ENCODE assay signal across 20 cellular contexts in the genomic region with DNA sequence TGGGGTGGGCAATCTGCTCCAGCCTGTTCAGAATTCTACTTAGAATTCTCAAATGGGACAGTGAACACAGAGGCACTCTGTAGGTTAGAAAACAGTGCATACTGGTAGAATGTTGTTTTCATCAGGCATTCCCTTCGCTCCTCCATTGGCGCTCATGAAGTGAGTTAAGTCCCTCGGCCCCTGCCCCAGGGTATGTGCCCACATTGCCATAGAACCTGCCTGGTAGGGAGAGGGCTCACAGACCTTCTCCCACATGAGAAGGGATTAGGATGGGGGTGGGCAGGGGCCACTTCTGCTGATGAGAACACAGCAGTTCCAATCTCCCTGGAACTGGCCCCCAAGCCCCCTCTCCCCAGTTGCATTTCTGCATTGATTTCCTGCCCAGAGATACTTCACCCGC.
DNase-seq lines count a peak whose midpoint lies in the region; ATAC-seq, FAIRE-seq and TF ChIP-seq lines count a peak whose summit lies in the region.
"Had no signal": no experiment of that assay in that cellular context is flagged by ENCODE, and none has a peak within 500 bp of the region (broad histone marks: within the 10 kb centered on the region; RNA-seq: fewer than 3 reads in every experiment).

No MANE protein-coding gene starts in this region.

- intact Hi-C loops in sigmoid colon (cut with DNase I) = no loop called here
- intact Hi-C loops in HepG2 (cut with micrococcal nuclease; ENCODE audit: unreplicated experiment) = no loop called here

- no peak for TF ChIP-seq RAD21 in HepG2 (CRISPR knock-in tag; IDR thresholded peaks at IDR 0.05)

- no peaks in the 10 kb centered on the region for H3K9me2 ChIP-seq in hepatocyte (replicated peaks; ENCODE audit: insufficient read depth)

- peak overlapping the region; percentile 92 for H3K27ac ChIP-seq in BLaER1
- peak overlapping the region; percentile 90 for H3K27ac ChIP-seq in RWPE1
- H3K27ac ChIP-seq in hepatocyte = peak overlapping the region; percentile 58
- H3K27ac ChIP-seq in sigmoid colon = peak overlapping the region in 2 of 4 donors; percentile 46 to 65
- H3K27ac ChIP-seq in HepG2 (ENCODE audit: extremely low read length, insufficient read depth, low read length) = no peak overlapping the region
- H3K27ac ChIP-seq: parathyroid adenoma, right lobe of liver, thoracic aorta had no signal

- POLR2A ChIA-PET in RWPE1 (lab: Yijun Ruan, JAX; ENCODE audit: low non-redundant PET) (no interaction called here), HepG2 (lab: Yijun Ruan, JAX) (no interaction called here)

- TF ChIP-seq POLR2A in sigmoid colon (IDR thresholded peaks at IDR 0.05) = no peak
- no peak for TF ChIP-seq POLR2A in HepG2 (IDR thresholded peaks at IDR 0.05; ENCODE audit: insufficient read depth in 1 of 2, low read depth in 2 of 2, low read length in 2 of 2)

- H4K20me1 ChIP-seq in BLaER1 = no peaks in the 10 kb centered on the region
- no peaks in the 10 kb centered on the region for H4K20me1 ChIP-seq in hepatocyte (ENCODE audit: insufficient read depth, poor library complexity, severe bottlenecking)
- no peaks in the 10 kb centered on the region for H4K20me1 ChIP-seq in HepG2 (ENCODE audit: insufficient read depth, low read length)

- H3K27me3 ChIP-seq in BLaER1 (no peaks in the 10 kb centered on the region), hepatocyte (no peaks in the 10 kb centered on the region), sigmoid colon (no peaks in the 10 kb centered on the region), HepG2 (ENCODE audit: control insufficient read depth in 1 of 2, insufficient read depth in 2 of 2, low read length in 2 of 2) (peaks cover 0 to 26% of the 10 kb centered on the region in 2 experiments; a peak in 1 of 5 replicates)
- H3K27me3 ChIP-seq: right lobe of liver had no signal

- H3K4me2 ChIP-seq in BLaER1 (peak overlapping the region; percentile 95), hepatocyte (no peak overlapping the region), HepG2 (ENCODE audit: low read depth, low read length) (no peak overlapping the region)

- BruUV-seq in HepG2 (replicated peaks; lab: Mats Ljungman, UMichigan) = no TSS peak

- in situ Hi-C loops in HepG2 (cut with HindIII; ENCODE audit: extremely low pct_ligation_motif_present, low pct_unique_long_range_greater_than_20kb) = no loop called here

- 86% methylated on average over 4 of the region's 4 CpGs for WGBS in hepatocyte (ENCODE audit: low lambda C conversion rate, missing lambda C conversion rate)
- 92 to 94% methylated on average over 4 of the region's 4 CpGs for WGBS in sigmoid colon, 2 donors
- WGBS in HepG2 (ENCODE audit: low lambda C conversion rate) = 39% methylated on average over 2 of the region's 4 CpGs

- H3K79me2 ChIP-seq in hepatocyte (no peaks in the 10 kb centered on the region), HepG2 (ENCODE audit: insufficient read depth, low read length) (no peaks in the 10 kb centered on the region)
- H3K79me2 ChIP-seq: parathyroid adenoma had no signal

- H3K9ac ChIP-seq in BLaER1 (peak overlapping the region; percentile 81), HepG2 (ENCODE audit: insufficient read depth, low read depth, low read length) (no peak overlapping the region)
- H3K9ac ChIP-seq: parathyroid adenoma had no signal

- peaks cover 13% of the 10 kb centered on the region; the same call in 1 of the 2 replicates for H3K36me3 ChIP-seq in BLaER1
- no peaks in the 10 kb centered on the region for H3K36me3 ChIP-seq in hepatocyte (replicated peaks; ENCODE audit: insufficient read depth, low read depth)
- H3K36me3 ChIP-seq in sigmoid colon = no peaks in the 10 kb centered on the region
- H3K36me3 ChIP-seq in HepG2 (replicated peaks in 1 of 2; ENCODE audit: control insufficient read depth in 1 of 2, insufficient read depth in 2 of 2, low read length in 2 of 2) = no peaks in the 10 kb centered on the region
- H3K36me3 ChIP-seq: right lobe of liver, thoracic aorta had no signal

- ATAC-seq in HepG2 (no peak), HG03097 (IDR thresholded peaks at IDR 0.05; ENCODE audit: low FRiP score, unreplicated experiment) (no peak)
- ATAC-seq: activated naive CD4-positive, alpha-beta T cell treated with anti-CD3 and anti-CD28 coated beads, Interleukin-2, amount 50 U/mL, for 72 hours; activated T-helper 17 cell treated with anti-CD3 and anti-CD28 coated beads, Interleukin-2, amount 50 U/mL, for 72 hours; natural killer cell had no signal

- H3K4me1 ChIP-seq in BLaER1 (peaks cover 95% of the 10 kb centered on the region), hepatocyte (ENCODE audit: insufficient read depth) (peaks cover 15% of the 10 kb centered on the region), sigmoid colon (peaks cover 0 to 26% (median 19%) of the 10 kb centered on the region in 4 donors), HepG2 (ENCODE audit: insufficient read depth, low read length) (0 out of 2 replicates have a peak, but pooled peaks cover 4% of the 10 kb centered on the region)
- H3K4me1 ChIP-seq: Caco-2, right lobe of liver had no signal

- H2AFZ ChIP-seq in hepatocyte (no peak overlapping the region), HepG2 (ENCODE audit: low read length) (no peak overlapping the region)

- TF ChIP-seq CTCF in RWPE1 (conservative IDR thresholded peaks at IDR 0.05; ENCODE audit: low read depth) (no peak), hepatocyte (IDR thresholded peaks at IDR 0.05; ENCODE audit: poor library complexity) (no peak), sigmoid colon (IDR thresholded peaks at IDR 0.05) (no peak), HepG2 (CRISPR knock-in tag; IDR thresholded peaks at IDR 0.05) (no peak)

- H3K9me3 ChIP-seq in BLaER1 = no peaks in the 10 kb centered on the region
- H3K9me3 ChIP-seq in hepatocyte (ENCODE audit: low read depth) = no peaks in the 10 kb centered on the region
- no peaks in the 10 kb centered on the region for H3K9me3 ChIP-seq in sigmoid colon
- no peaks in the 10 kb centered on the region for H3K9me3 ChIP-seq in HepG2 (ENCODE audit: low read length)
- H3K9me3 ChIP-seq: Caco-2, right lobe of liver, thoracic aorta had no signal

- CTCF ChIA-PET in RWPE1 (lab: Yijun Ruan, JAX) (interaction anchor here (0.7 kb wide), 1 partner anchor 627 kb away, joined by 3 read pairs; no protein-coding TSS in a partner anchor), HepG2 (lab: Yijun Ruan, JAX; ENCODE audit: low intra/inter-chr PET ratio, low total read pairs) (no interaction called here)

- TF ChIP-seq EP300 in sigmoid colon (IDR thresholded peaks at IDR 0.05) = no peak
- no peak for TF ChIP-seq EP300 in HepG2 (IDR thresholded peaks at IDR 0.05; ENCODE audit: low read depth in 2 of 2, low read length in 2 of 2)
- no peak for TF ChIP-seq EP300 in HepG2 (CRISPR knock-in tag; IDR thresholded peaks at IDR 0.05; ENCODE audit: borderline replicate concordance)

- DNase-seq in RWPE1 (ENCODE audit: low spot score) (no peak), hepatocyte (ENCODE audit: low spot score) (no peak), sigmoid colon (peak; percentile 43), HepG2 (ENCODE audit: low spot score) (no peak), GOT3 (lab: John Stamatoyannopoulos, UW) (no peak), DMS79 treated with DMSO at 0.1 percent for 48 hours (lab: John Stamatoyannopoulos, UW) (no peak)
- DNase-seq: AML-193, Caco-2, natural killer cell, NCI-H187, right lobe of liver, T-helper 9 cell had no signal

- FAIRE-seq in HepG2 (lab: Jason Lieb, UNC) = no peak
- FAIRE-seq: astrocyte, frontal cortex had no signal

- peak overlapping the region; percentile 57 for H3K4me3 ChIP-seq in BLaER1
- no peak overlapping the region for H3K4me3 ChIP-seq in hepatocyte
- no peak overlapping the region for H3K4me3 ChIP-seq in sigmoid colon
- no peak overlapping the region for H3K4me3 ChIP-seq in HepG2 (replicated peaks in 1 of 3; ENCODE audit: insufficient read depth in 1 of 3, low read depth in 2 of 3, low read length in 3 of 3)
- H3K4me3 ChIP-seq: right lobe of liver had no signal

TF ChIP-seq in HepG2, 621 proteins besides CTCF, POLR2A, EP300 and RAD21 (continues in another document):
- TF ChIP-seq ZNF282 (IDR thresholded peaks at IDR 0.05; ENCODE audit: partially characterized antibody) (no peak), NR2F2 (IDR thresholded peaks at IDR 0.05; ENCODE audit: borderline replicate concordance, low read depth) (no peak), ZNF3 (CRISPR knock-in tag; IDR thresholded peaks at IDR 0.05) (no peak), ZNF737 (CRISPR knock-in tag; IDR thresholded peaks at IDR 0.05; ENCODE audit: borderline replicate concordance) (no peak), ATF7 (IDR thresholded peaks at IDR 0.05) (no peak), ATF7 (CRISPR knock-in tag; IDR thresholded peaks at IDR 0.05) (no peak), GTF2F1 (IDR thresholded peaks at IDR 0.05; ENCODE audit: low read length) (no peak), PHB2 (IDR thresholded peaks at IDR 0.05; ENCODE audit: partially characterized antibody) (no peak), ZNF792 (CRISPR knock-in tag; IDR thresholded peaks at IDR 0.05) (no peak), HNF4A (CRISPR knock-in tag; IDR thresholded peaks at IDR 0.05) (no peak), AFF4 (CRISPR knock-in tag; IDR thresholded peaks at IDR 0.05) (no peak)
